In the genomic region with DNA sequence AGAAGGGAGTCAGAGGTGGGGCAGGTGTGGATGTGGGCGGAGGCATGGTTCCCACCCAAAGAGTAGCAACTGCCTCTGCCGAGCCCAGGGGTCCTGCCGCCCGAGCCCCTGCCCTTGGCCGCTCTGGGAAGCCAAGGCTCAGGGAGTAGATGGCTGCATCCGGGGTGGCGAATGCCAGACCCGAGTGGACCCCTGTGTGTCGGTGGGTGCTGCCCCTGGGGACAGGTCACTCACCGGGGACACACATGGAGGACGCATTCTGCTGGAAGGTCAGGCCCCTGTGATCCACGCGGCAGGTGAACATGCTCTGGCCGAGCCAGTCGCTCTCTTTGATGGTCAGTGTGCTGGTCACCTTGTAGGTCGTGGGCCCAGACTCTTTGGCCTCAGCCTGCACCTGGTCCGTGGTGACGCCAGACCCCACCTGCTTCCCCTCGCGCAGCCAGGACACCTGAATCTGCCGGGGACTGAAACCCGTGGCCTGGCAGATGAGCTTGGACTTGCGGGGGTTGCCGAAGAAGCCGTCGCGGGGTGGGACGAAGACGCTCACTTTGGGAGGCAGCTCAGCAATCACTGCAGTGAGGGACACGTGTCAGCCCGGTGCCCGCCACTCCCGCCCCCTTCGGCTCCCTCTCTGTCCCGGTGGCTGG, we compare ENCODE assay signal across 15 cellular contexts.
A peak's percentile ranks its signal among the peaks of the same experiment; 100 is the strongest.
DNase-seq lines count a peak whose midpoint lies in the region; ATAC-seq and TF ChIP-seq lines count a peak whose summit lies in the region.
"Had no signal": no experiment of that assay in that cellular context is flagged by ENCODE, and none has a peak within 500 bp of the region (broad histone marks: within the 10 kb centered on the region; RNA-seq: fewer than 3 reads in every experiment).

No MANE protein-coding gene starts in this region.

- H3K4me3 ChIP-seq in CD4-positive, CD25-positive, alpha-beta regulatory T cell (ENCODE audit: low read depth, low read length) = no peak overlapping the region
- H3K4me3 ChIP-seq in osteoblast (ENCODE audit: insufficient read depth, low read length) (no peak overlapping the region), HAP-1 (no peak overlapping the region)
- H3K4me3 ChIP-seq: colonic mucosa, psoas muscle had no signal

- H3K79me2 ChIP-seq in osteoblast (ENCODE audit: insufficient read depth, low read length) = no peaks in the 10 kb centered on the region

- H3K36me3 ChIP-seq in CD4-positive, CD25-positive, alpha-beta regulatory T cell (ENCODE audit: control insufficient read depth, insufficient read depth, low read length) = peaks cover 2% of the 10 kb centered on the region
- H3K36me3 ChIP-seq in osteoblast (ENCODE audit: insufficient read depth, low read length) = no peaks in the 10 kb centered on the region
- H3K36me3 ChIP-seq in HAP-1 (replicated peaks) = no peaks in the 10 kb centered on the region
- H3K36me3 ChIP-seq: colonic mucosa had no signal

- H3K36me3 Mint-ChIP-seq in CD4-positive, CD25-positive, alpha-beta regulatory T cell = no peaks in the 10 kb centered on the region
- H3K36me3 Mint-ChIP-seq in central memory CD8-positive, alpha-beta T cell (ENCODE audit: insufficient read depth) = peaks cover 9% of the 10 kb centered on the region
- H3K36me3 Mint-ChIP-seq: activated naive CD8-positive, alpha-beta T cell had no signal

- TF ChIP-seq POLR2A in GM15510 (IDR thresholded peaks at IDR 0.05; ENCODE audit: borderline replicate concordance, extremely low read depth, insufficient read length) = peak; percentile 41

- peak overlapping the region; percentile 76 for H3K27ac ChIP-seq in CD4-positive, CD25-positive, alpha-beta regulatory T cell (ENCODE audit: insufficient read depth, low read length, poor library complexity, severe bottlenecking)
- no peak overlapping the region for H3K27ac ChIP-seq in osteoblast (ENCODE audit: low read depth, low read length)
- H3K27ac ChIP-seq: colonic mucosa, psoas muscle had no signal

- H3K4me1 Mint-ChIP-seq in CD4-positive, CD25-positive, alpha-beta regulatory T cell = peaks cover 2 to 60% (median 6%) of the 10 kb centered on the region in 4 donors
- H3K4me1 Mint-ChIP-seq in central memory CD8-positive, alpha-beta T cell = peaks cover 16% of the 10 kb centered on the region

- DNase-seq in CD4-positive, CD25-positive, alpha-beta regulatory T cell = no peak
- peak in 1 of 2 donors; percentile 11 for DNase-seq in central memory CD8-positive, alpha-beta T cell (ENCODE audit: low spot score in 2 of 2)
- DNase-seq in osteoblast (ENCODE audit: insufficient read length, low spot score, missing footprints) (peak; percentile 62), HAP-1 (ENCODE audit: low spot score in 2 of 2) (no peak), glomerular visceral epithelial cell (ENCODE audit: extremely low spot score) (no peak)
- DNase-seq: activated CD4-positive, alpha-beta T cell treated with anti-CD3 and anti-CD28 coated beads, Interleukin-2, amount 50 U/mL, for 4 hours; GF-D8; stimulated activated CD4-positive, alpha-beta T cell treated with anti-CD3 and anti-CD28 coated beads, Interleukin-2, amount 100 ng/mL, for 48 hours had no signal

- no peak for TF ChIP-seq CTCF in osteoblast (IDR thresholded peaks at IDR 0.05; ENCODE audit: extremely low read depth, low read depth, low read length)

- no peaks in the 10 kb centered on the region for H3K9me3 Mint-ChIP-seq in CD4-positive, CD25-positive, alpha-beta regulatory T cell
- no peaks in the 10 kb centered on the region for H3K9me3 Mint-ChIP-seq in central memory CD8-positive, alpha-beta T cell
- H3K9me3 Mint-ChIP-seq: T-helper 1 cell treated with Interleukin-12 subunit alpha and Interleukin-12 subunit beta and Interleukin-4 antibody, amounts not matched to agents 30 μg/mL and 1 μg/mL, for 36 hours had no signal

- H3K4me3 Mint-ChIP-seq in CD4-positive, CD25-positive, alpha-beta regulatory T cell = peak overlapping the region in 1 of 4 donors; percentile 46
- H3K4me3 Mint-ChIP-seq in central memory CD8-positive, alpha-beta T cell = no peak overlapping the region
- H3K4me3 Mint-ChIP-seq: activated naive CD8-positive, alpha-beta T cell had no signal

- H3K27me3 Mint-ChIP-seq in CD4-positive, CD25-positive, alpha-beta regulatory T cell = no peaks in the 10 kb centered on the region
- H3K27me3 Mint-ChIP-seq in central memory CD8-positive, alpha-beta T cell = no peaks in the 10 kb centered on the region
- H3K27me3 Mint-ChIP-seq: activated naive CD8-positive, alpha-beta T cell had no signal

- peaks cover 63% of the 10 kb centered on the region for H3K4me1 ChIP-seq in CD4-positive, CD25-positive, alpha-beta regulatory T cell (ENCODE audit: control insufficient read depth, insufficient read depth, low read length, poor library complexity, severe bottlenecking)
- H3K4me1 ChIP-seq in osteoblast (ENCODE audit: insufficient read depth, low read length) (no peaks in the 10 kb centered on the region), HAP-1 (no peaks in the 10 kb centered on the region)
- H3K4me1 ChIP-seq: colonic mucosa, psoas muscle had no signal

- H3K27ac Mint-ChIP-seq in CD4-positive, CD25-positive, alpha-beta regulatory T cell = peak overlapping the region; percentile 66 to 89 (median 82)
- H3K27ac Mint-ChIP-seq in central memory CD8-positive, alpha-beta T cell (ENCODE audit: low read depth) = peak overlapping the region; percentile 38

- ATAC-seq in CD4-positive, CD25-positive, alpha-beta regulatory T cell (ENCODE audit: low read depth in 2 of 2) = no peak
- ATAC-seq in central memory CD8-positive, alpha-beta T cell (replicated peaks; ENCODE audit: extremely low read depth, poor library complexity, severe bottlenecking) = no peak
- ATAC-seq in HG03378 (IDR thresholded peaks at IDR 0.05; ENCODE audit: unreplicated experiment) = no peak
- no peak for ATAC-seq in HG03571 (IDR thresholded peaks at IDR 0.05; ENCODE audit: unreplicated experiment)
- ATAC-seq: psoas muscle had no signal

- H3K9me3 ChIP-seq in CD4-positive, CD25-positive, alpha-beta regulatory T cell (ENCODE audit: control insufficient read depth in 2 of 2, low read length in 2 of 2) = no peaks in the 10 kb centered on the region
- no peaks in the 10 kb centered on the region for H3K9me3 ChIP-seq in osteoblast (ENCODE audit: low read depth, low read length)
- no peaks in the 10 kb centered on the region for H3K9me3 ChIP-seq in HAP-1
- H3K9me3 ChIP-seq: colonic mucosa, psoas muscle had no signal

- no peaks in the 10 kb centered on the region for H4K20me1 ChIP-seq in osteoblast (ENCODE audit: insufficient read depth, low read length)

- H3K4me2 ChIP-seq in osteoblast (ENCODE audit: insufficient read depth, low read length) = no peak overlapping the region

- in situ Hi-C loops in HAP-1 (cut with MboI; ENCODE audit: low sequenced_read_pairs) = no loop called here

- no peak overlapping the region for H2AFZ ChIP-seq in osteoblast (ENCODE audit: low read length)

- no peaks in the 10 kb centered on the region for H3K27me3 ChIP-seq in CD4-positive, CD25-positive, alpha-beta regulatory T cell (ENCODE audit: control insufficient read depth, insufficient read depth, low read length)
- no peaks in the 10 kb centered on the region for H3K27me3 ChIP-seq in osteoblast (ENCODE audit: insufficient read depth, low read length)
- H3K27me3 ChIP-seq in HAP-1 (ENCODE audit: low read depth) = no peaks in the 10 kb centered on the region
- H3K27me3 ChIP-seq: colonic mucosa had no signal
